In the genomic region with DNA sequence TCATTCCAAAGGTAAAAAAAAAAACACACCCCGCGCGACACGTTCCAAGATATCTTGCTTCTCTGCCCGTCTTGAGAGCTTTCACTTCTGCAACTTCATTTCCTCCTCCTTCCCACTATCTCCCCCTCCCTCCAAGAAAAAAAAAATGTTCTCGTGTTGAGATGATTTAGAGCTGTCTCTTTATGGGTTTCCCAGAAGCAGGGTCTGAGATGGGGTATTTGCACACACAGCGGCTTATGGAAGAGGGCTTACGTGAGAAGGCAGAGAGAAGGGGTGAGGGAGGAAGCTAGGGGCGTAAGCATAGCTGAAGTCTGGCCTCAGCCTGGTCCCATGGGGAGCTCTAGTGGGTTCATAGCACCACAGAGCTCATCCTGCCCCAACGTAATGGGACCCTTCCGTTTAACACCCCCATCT, we compare ENCODE assay signal across 8 cellular contexts. TPM values are rescaled to one million over a fixed set of nuclear protein-coding genes. Genes with fewer than 3 reads are reported as not detected.
DNase-seq lines count a peak whose midpoint lies in the region; ATAC-seq and TF ChIP-seq lines count a peak whose summit lies in the region.

No MANE protein-coding gene starts in this region.

- H3K4me3 ChIP-seq in NB4 (ENCODE audit: low read depth, low read length) = peak overlapping the region; percentile 38

- no peak for TF ChIP-seq CTCF in NB4 (IDR thresholded peaks at IDR 0.05; ENCODE audit: low read depth, low read length)

- POLR2A ChIA-PET in activated CD4-positive, alpha-beta T cell treated with anti-CD3 and anti-CD28 coated beads for 36 hours (lab: Charles Lee) = interaction anchor here (0.6 to 0.7 kb wide), 3 partner anchors 42 to 522 kb away, joined by 3 to 6 read pairs (median 3); a partner anchor contains a TSS

- intact Hi-C loops in activated CD4-positive, alpha-beta T cell treated with anti-CD3 and anti-CD28 coated beads for 36 hours (cut with DNase I, micrococcal nuclease) = loop anchor here (1.0 to 5.0 kb wide), 2 partner anchors 31 to 117 kb away; a partner anchor contains a TSS

- no peaks in the 10 kb centered on the region for H3K9me3 Mint-ChIP-seq in activated CD4-positive, alpha-beta T cell treated with anti-CD3 and anti-CD28 coated beads for 36 hours (ENCODE audit: low read depth)

- H3K36me3 Mint-ChIP-seq in activated CD4-positive, alpha-beta T cell treated with anti-CD3 and anti-CD28 coated beads for 36 hours (ENCODE audit: low read depth) = peaks cover 22% of the 10 kb centered on the region

- H3K4me1 Mint-ChIP-seq in activated CD4-positive, alpha-beta T cell treated with anti-CD3 and anti-CD28 coated beads for 36 hours = peaks cover 22% of the 10 kb centered on the region

- TF ChIP-seq POLR2A in NB4 (IDR thresholded peaks at IDR 0.05; ENCODE audit: extremely low read depth, insufficient read length) = no peak

- CTCF ChIA-PET in activated CD4-positive, alpha-beta T cell treated with anti-CD3 and anti-CD28 coated beads for 36 hours (lab: Charles Lee) = interaction anchor here (0.6 to 1.5 kb wide), 11 partner anchors 10 to 927 kb away, joined by 3 to 5 read pairs (median 4); no protein-coding TSS in a partner anchor

- H3K27me3 Mint-ChIP-seq in activated CD4-positive, alpha-beta T cell treated with anti-CD3 and anti-CD28 coated beads for 36 hours = no peaks in the 10 kb centered on the region

- peak; percentile 33 for DNase-seq in activated CD4-positive, alpha-beta T cell treated with anti-CD3 and anti-CD28 coated beads for 36 hours
- no peak for DNase-seq in activated CD4-positive, alpha-beta T cell treated with anti-CD3 and anti-CD28 coated beads for 48 hours
- DNase-seq in NB4 (ENCODE audit: low read depth) (peak; percentile 96), amniotic epithelial cell (ENCODE audit: low read depth) (peak; percentile 8), AML-193 (lab: John Stamatoyannopoulos, UW) (no peak)
- peak; percentile 43 for DNase-seq in stimulated activated CD8-positive, alpha-beta memory T cell treated with anti-CD3 and anti-CD28 coated beads, Interleukin-4, amount 100 ng/mL, for 48 hours

- H3K27ac Mint-ChIP-seq in activated CD4-positive, alpha-beta T cell treated with anti-CD3 and anti-CD28 coated beads for 36 hours = peak overlapping the region; percentile 89

- peak; percentile 60 for ATAC-seq in activated CD4-positive, alpha-beta T cell treated with anti-CD3 and anti-CD28 coated beads for 36 hours
- ATAC-seq in GM19023 (IDR thresholded peaks at IDR 0.05; ENCODE audit: unreplicated experiment) = no peak
- ATAC-seq in HG02973 (IDR thresholded peaks at IDR 0.05; ENCODE audit: unreplicated experiment) = no peak

- H3K4me3 Mint-ChIP-seq in activated CD4-positive, alpha-beta T cell treated with anti-CD3 and anti-CD28 coated beads for 36 hours = peak overlapping the region; percentile 59

RNA-seq across cellular contexts. Expression of a gene that starts 31.3 kb away (rescaled TPM):
- 10 to 100 TPM; 22.6 to 24.5 TPM for total RNA-seq in activated CD4-positive, alpha-beta T cell treated with anti-CD3 and anti-CD28 coated beads for 36 hours

RNA-seq across cellular contexts. Expression of a gene that starts 42.2 kb away (rescaled TPM):
- total RNA-seq in activated CD4-positive, alpha-beta T cell treated with anti-CD3 and anti-CD28 coated beads for 36 hours = 10 to 100 TPM; 10.9 to 11.7 TPM

Comparison
In these comparisons a context has a peak if more than half of its experiments do, and no peak if none do; other contexts are left out.
1. DNase-seq: peak in activated CD4-positive, alpha-beta T cell treated with anti-CD3 and anti-CD28 coated beads for 36 hours (single experiment), NB4 (single experiment), amniotic epithelial cell (single experiment) and stimulated activated CD8-positive, alpha-beta memory T cell treated with anti-CD3 and anti-CD28 coated beads, Interleukin-4, amount 100 ng/mL, for 48 hours (single experiment); none in activated CD4-positive, alpha-beta T cell treated with anti-CD3 and anti-CD28 coated beads for 48 hours (single experiment) and AML-193 (0 of 2).